1 cellular context compared by ENCODE assay signal in the genomic region with DNA sequence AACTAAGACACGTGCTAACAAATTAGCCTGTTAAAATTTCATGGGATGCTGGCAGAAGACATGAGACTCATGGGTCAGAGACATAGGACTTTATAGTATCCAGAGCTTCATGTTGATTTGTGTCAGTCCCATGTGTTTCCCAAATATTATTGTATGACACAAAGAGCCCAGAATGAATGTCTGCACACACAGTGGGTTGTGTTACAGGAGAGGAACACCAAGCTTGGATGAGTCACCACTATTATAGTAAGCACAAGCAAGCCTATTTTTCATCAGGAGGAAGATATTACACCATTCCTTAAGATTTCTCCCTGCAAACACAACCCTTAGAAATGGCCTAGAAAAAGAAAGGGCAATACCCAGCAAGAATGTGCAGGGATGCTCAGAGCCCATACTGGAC.
TF ChIP-seq lines count a peak whose summit lies in the region.

No MANE protein-coding gene starts in this region.

TF ChIP-seq in GM23338, 12 proteins besides CTCF, POLR2A, EP300 and RAD21 (continued from another document):
- TF ChIP-seq, protein P1, sequence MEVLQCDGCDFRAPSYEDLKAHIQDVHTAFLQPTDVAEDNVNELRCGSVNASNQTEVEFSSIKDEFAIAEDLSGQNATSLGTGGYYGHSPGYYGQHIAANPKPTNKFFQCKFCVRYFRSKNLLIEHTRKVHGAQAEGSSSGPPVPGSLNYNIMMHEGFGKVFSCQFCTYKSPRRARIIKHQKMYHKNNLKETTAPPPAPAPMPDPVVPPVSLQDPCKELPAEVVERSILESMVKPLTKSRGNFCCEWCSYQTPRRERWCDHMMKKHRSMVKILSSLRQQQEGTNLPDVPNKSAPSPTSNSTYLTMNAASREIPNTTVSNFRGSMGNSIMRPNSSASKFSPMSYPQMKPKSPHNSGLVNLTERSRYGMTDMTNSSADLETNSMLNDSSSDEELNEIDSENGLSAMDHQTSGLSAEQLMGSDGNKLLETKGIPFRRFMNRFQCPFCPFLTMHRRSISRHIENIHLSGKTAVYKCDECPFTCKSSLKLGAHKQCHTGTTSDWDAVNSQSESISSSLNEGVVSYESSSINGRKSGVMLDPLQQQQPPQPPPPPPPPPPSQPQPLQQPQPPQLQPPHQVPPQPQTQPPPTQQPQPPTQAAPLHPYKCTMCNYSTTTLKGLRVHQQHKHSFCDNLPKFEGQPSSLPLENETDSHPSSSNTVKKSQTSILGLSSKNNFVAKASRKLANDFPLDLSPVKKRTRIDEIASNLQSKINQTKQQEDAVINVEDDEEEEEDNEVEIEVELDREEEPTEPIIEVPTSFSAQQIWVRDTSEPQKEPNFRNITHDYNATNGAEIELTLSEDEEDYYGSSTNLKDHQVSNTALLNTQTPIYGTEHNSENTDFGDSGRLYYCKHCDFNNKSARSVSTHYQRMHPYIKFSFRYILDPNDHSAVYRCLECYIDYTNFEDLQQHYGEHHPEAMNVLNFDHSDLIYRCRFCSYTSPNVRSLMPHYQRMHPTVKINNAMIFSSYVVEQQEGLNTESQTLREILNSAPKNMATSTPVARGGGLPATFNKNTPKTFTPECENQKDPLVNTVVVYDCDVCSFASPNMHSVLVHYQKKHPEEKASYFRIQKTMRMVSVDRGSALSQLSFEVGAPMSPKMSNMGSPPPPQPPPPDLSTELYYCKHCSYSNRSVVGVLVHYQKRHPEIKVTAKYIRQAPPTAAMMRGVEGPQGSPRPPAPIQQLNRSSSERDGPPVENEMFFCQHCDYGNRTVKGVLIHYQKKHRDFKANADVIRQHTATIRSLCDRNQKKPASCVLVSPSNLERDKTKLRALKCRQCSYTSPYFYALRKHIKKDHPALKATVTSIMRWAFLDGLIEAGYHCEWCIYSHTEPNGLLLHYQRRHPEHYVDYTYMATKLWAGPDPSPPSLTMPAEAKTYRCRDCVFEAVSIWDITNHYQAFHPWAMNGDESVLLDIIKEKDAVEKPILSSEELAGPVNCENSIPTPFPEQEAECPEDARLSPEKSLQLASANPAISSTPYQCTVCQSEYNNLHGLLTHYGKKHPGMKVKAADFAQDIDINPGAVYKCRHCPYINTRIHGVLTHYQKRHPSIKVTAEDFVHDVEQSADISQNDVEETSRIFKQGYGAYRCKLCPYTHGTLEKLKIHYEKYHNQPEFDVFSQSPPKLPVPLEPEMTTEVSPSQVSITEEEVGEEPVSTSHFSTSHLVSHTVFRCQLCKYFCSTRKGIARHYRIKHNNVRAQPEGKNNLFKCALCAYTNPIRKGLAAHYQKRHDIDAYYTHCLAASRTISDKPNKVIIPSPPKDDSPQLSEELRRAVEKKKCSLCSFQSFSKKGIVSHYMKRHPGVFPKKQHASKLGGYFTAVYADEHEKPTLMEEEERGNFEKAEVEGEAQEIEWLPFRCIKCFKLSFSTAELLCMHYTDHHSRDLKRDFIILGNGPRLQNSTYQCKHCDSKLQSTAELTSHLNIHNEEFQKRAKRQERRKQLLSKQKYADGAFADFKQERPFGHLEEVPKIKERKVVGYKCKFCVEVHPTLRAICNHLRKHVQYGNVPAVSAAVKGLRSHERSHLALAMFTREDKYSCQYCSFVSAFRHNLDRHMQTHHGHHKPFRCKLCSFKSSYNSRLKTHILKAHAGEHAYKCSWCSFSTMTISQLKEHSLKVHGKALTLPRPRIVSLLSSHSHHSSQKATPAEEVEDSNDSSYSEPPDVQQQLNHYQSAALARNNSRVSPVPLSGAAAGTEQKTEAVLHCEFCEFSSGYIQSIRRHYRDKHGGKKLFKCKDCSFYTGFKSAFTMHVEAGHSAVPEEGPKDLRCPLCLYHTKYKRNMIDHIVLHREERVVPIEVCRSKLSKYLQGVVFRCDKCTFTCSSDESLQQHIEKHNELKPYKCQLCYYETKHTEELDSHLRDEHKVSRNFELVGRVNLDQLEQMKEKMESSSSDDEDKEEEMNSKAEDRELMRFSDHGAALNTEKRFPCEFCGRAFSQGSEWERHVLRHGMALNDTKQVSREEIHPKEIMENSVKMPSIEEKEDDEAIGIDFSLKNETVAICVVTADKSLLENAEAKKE (CRISPR knock-in tag; IDR thresholded peaks at IDR 0.05), result no peak
- TF ChIP-seq ZNF114 (CRISPR knock-in tag; IDR thresholded peaks at IDR 0.05), result no peak
- TF ChIP-seq ZNF331 (CRISPR knock-in tag; IDR thresholded peaks at IDR 0.05; ENCODE audit: low read depth), result no peak
- no peak for TF ChIP-seq NANOG (IDR thresholded peaks at IDR 0.05; ENCODE audit: borderline replicate concordance)
TF ChIP-seq in GM23338: peak in this region for 0.
